Comparison of ENCODE assay signal across 23 cellular contexts in the genomic region with DNA sequence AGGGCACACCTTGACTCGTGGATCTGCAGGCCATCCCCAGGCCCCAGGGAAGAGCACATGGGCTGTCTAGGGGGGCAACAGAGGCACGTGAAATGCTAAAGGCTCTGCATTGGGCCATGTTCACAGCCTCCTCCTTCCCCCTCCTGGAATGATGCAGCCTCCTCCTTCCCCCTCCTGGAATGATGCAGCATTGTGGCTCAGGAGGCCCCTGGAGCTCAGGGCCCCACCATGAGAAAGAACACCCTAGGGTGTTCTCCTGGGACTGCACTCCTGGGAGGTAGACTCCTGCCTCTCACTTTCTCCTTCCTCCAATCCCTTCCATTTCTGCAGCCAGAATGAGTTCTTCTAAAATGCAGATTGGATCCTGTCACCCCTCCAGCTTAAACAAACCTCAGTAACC. TPM values are rescaled to one million over a fixed set of nuclear protein-coding genes. Genes with fewer than 3 reads are reported as not detected.
DNase-seq lines count a peak whose midpoint lies in the region; ATAC-seq and TF ChIP-seq lines count a peak whose summit lies in the region.
"Had no signal": no experiment of that assay in that cellular context is flagged by ENCODE, and none has a peak within 500 bp of the region (broad histone marks: within the 10 kb centered on the region; RNA-seq: fewer than 3 reads in every experiment).

No MANE protein-coding gene starts in this region.

- H3K9me3 ChIP-seq in HEK293 (ENCODE audit: control insufficient read depth, insufficient read depth, low read depth, low read length) = no peaks in the 10 kb centered on the region
- no peaks in the 10 kb centered on the region for H3K9me3 ChIP-seq in neural progenitor cell (ENCODE audit: low read depth)
- no peaks in the 10 kb centered on the region for H3K9me3 ChIP-seq in mammary epithelial cell (replicated peaks; ENCODE audit: insufficient read depth, low read length)
- H3K9me3 ChIP-seq: BE2C, BLaER1, Caco-2 had no signal

- WGBS in mammary epithelial cell (ENCODE audit: low coverage, missing lambda C conversion rate) = 85% methylated on average over 2 of the region's 2 CpGs

- H3K4me1 ChIP-seq in HEK293 (ENCODE audit: control insufficient read depth, insufficient read depth, low read length) (no peaks in the 10 kb centered on the region), neural progenitor cell (peaks cover 25% of the 10 kb centered on the region), mammary epithelial cell (ENCODE audit: insufficient read depth, low read length) (peaks cover 21% of the 10 kb centered on the region)
- H3K4me1 ChIP-seq: Caco-2 had no signal

- dilution Hi-C loops in mammary epithelial cell (cut with HindIII; ENCODE audit: low sequenced_read_pairs) = no loop called here

- BruUV-seq in mammary epithelial cell (replicated peaks; lab: Mats Ljungman, UMichigan) = no TSS peak

- TF ChIP-seq CTCF in HEK293 (tag by site-specific recombination; IDR thresholded peaks at IDR 0.05) (no peak), neural progenitor cell (IDR thresholded peaks at IDR 0.05) (no peak), mammary epithelial cell (conservative IDR thresholded peaks at IDR 0.05 in 1 of 2, IDR thresholded peaks at IDR 0.05 in 1 of 2; ENCODE audit: extremely low read depth in 1 of 2, insufficient read depth in 1 of 2, low read depth in 1 of 2, low read length in 2 of 2) (no peak)

- no peaks in the 10 kb centered on the region for H3K79me2 ChIP-seq in neural progenitor cell (ENCODE audit: low read depth)
- H3K79me2 ChIP-seq in mammary epithelial cell (ENCODE audit: insufficient read depth, low read length) = no peaks in the 10 kb centered on the region

- H3K27ac Mint-ChIP-seq in neural progenitor cell = no peak overlapping the region
- no peak overlapping the region for H3K27ac Mint-ChIP-seq in naive thymus-derived CD8-positive, alpha-beta T cell
- H3K27ac Mint-ChIP-seq: CD4-positive, alpha-beta T cell; CD8-positive, alpha-beta T cell had no signal

- no peaks in the 10 kb centered on the region for H3K27me3 ChIP-seq in neural progenitor cell
- H3K27me3 ChIP-seq in mammary epithelial cell (ENCODE audit: insufficient read depth, low read length) = no peaks in the 10 kb centered on the region
- H3K27me3 ChIP-seq: BE2C, BLaER1 had no signal

- peaks cover 3% of the 10 kb centered on the region for H3K27me3 Mint-ChIP-seq in neural progenitor cell (ENCODE audit: insufficient read depth, low read depth)
- H3K27me3 Mint-ChIP-seq in naive thymus-derived CD8-positive, alpha-beta T cell = peaks cover 0 to 21% (median 19%) of the 10 kb centered on the region in 5 donors

- no peak overlapping the region for H3K4me2 ChIP-seq in neural progenitor cell
- H3K4me2 ChIP-seq in mammary epithelial cell (ENCODE audit: insufficient read depth, low read depth, low read length) = no peak overlapping the region
- H3K4me2 ChIP-seq: BLaER1 had no signal

- no peak overlapping the region for H3K9ac ChIP-seq in neural progenitor cell
- H3K9ac ChIP-seq in mammary epithelial cell (ENCODE audit: insufficient read depth, low read length) = no peak overlapping the region
- H3K9ac ChIP-seq: BLaER1 had no signal

- CTCF ChIA-PET in HEK293 (lab: Yijun Ruan, JAX) (interaction anchor here (0.7 kb wide), 1 partner anchor 15 kb away, joined by 3 read pairs; no protein-coding TSS in a partner anchor), mammary epithelial cell (lab: Charles Lee; ENCODE audit: low non-redundant PET) (no interaction called here)

- H4K20me1 ChIP-seq in neural progenitor cell (ENCODE audit: low read depth) (no peaks in the 10 kb centered on the region), mammary epithelial cell (ENCODE audit: insufficient read depth, low read length) (no peaks in the 10 kb centered on the region)
- H4K20me1 ChIP-seq: BLaER1 had no signal

- peak; percentile 41 for DNase-seq in mesenteric fat pad (ENCODE audit: low spot score)
- no peak for DNase-seq in neural progenitor cell (ENCODE audit: low spot score)
- DNase-seq in naive thymus-derived CD8-positive, alpha-beta T cell = no peak
- no peak for DNase-seq in mammary epithelial cell
- DNase-seq in activated CD8-positive, alpha-beta memory T cell treated with anti-CD3 and anti-CD28 coated beads, Interleukin-2, amount 50 U/mL, for 48 hours = no peak
- DNase-seq in DMS153 (lab: John Stamatoyannopoulos, UW) = no peak
- DNase-seq: 8988T; ACHN; BE2C; C1 segment of cervical spinal cord; Caco-2; Calu3; CD4-positive, alpha-beta T cell; CD8-positive, alpha-beta T cell; DMS53; DMS79; DND-41; EL; GDM1 had no signal

- no peaks in the 10 kb centered on the region for H3K36me3 ChIP-seq in HEK293 (ENCODE audit: control insufficient read depth in 2 of 2, insufficient read depth in 1 of 2, low read length in 2 of 2)
- no peaks in the 10 kb centered on the region for H3K36me3 ChIP-seq in neural progenitor cell
- H3K36me3 ChIP-seq in mammary epithelial cell (ENCODE audit: insufficient read depth, low read length) = no peaks in the 10 kb centered on the region
- H3K36me3 ChIP-seq: BE2C, BLaER1 had no signal

- ATAC-seq in naive thymus-derived CD8-positive, alpha-beta T cell = no peak
- ATAC-seq: CD8-positive, alpha-beta T cell; GM12878 had no signal

- no peaks in the 10 kb centered on the region for H3K36me3 Mint-ChIP-seq in neural progenitor cell
- no peaks in the 10 kb centered on the region for H3K36me3 Mint-ChIP-seq in naive thymus-derived CD8-positive, alpha-beta T cell
- H3K36me3 Mint-ChIP-seq: CD8-positive, alpha-beta T cell had no signal

- POLR2A ChIA-PET in HEK293 (lab: Yijun Ruan, JAX) = no interaction called here
- POLR2A ChIA-PET in naive thymus-derived CD8-positive, alpha-beta T cell (lab: Charles Lee) = no interaction called here

- peaks cover 3% of the 10 kb centered on the region for H3K9me3 Mint-ChIP-seq in neural progenitor cell
- H3K9me3 Mint-ChIP-seq in naive thymus-derived CD8-positive, alpha-beta T cell = no peaks in the 10 kb centered on the region
- H3K9me3 Mint-ChIP-seq: CD4-positive, alpha-beta T cell; CD8-positive, alpha-beta T cell had no signal

- H3K4me3 Mint-ChIP-seq in neural progenitor cell = peak overlapping the region; percentile 2
- no peak overlapping the region for H3K4me3 Mint-ChIP-seq in naive thymus-derived CD8-positive, alpha-beta T cell
- H3K4me3 Mint-ChIP-seq: CD4-positive, alpha-beta T cell; CD8-positive, alpha-beta T cell had no signal

- H3K27ac ChIP-seq in HEK293 (ENCODE audit: extremely low read depth, low read depth, low read length) = no peak overlapping the region
- H3K27ac ChIP-seq in neural progenitor cell = no peak overlapping the region
- H3K27ac ChIP-seq in mammary epithelial cell (ENCODE audit: insufficient read depth, low read depth, low read length) = no peak overlapping the region
- H3K27ac ChIP-seq: BLaER1 had no signal

- H2AFZ ChIP-seq in neural progenitor cell (replicated peaks) (no peak overlapping the region), mammary epithelial cell (ENCODE audit: low read depth, low read length) (no peak overlapping the region)

- H3K4me1 Mint-ChIP-seq in neural progenitor cell = peaks cover 16% of the 10 kb centered on the region
- H3K4me1 Mint-ChIP-seq in naive thymus-derived CD8-positive, alpha-beta T cell = no peaks in the 10 kb centered on the region

- no peak overlapping the region for H3K4me3 ChIP-seq in HEK293 (ENCODE audit: low read depth, low read length)
- no peak overlapping the region for H3K4me3 ChIP-seq in neural progenitor cell
- H3K4me3 ChIP-seq in mammary epithelial cell (replicated peaks in 1 of 3; ENCODE audit: insufficient read depth in 1 of 3, low read depth in 2 of 3, low read length in 3 of 3) = no peak overlapping the region
- H3K4me3 ChIP-seq: BLaER1, GM12878 had no signal

- peaks cover 11% of the 10 kb centered on the region for H3F3A ChIP-seq in neural progenitor cell (ENCODE audit: low read depth)

- in situ Hi-C loops in mammary epithelial cell (cut with MboI; ENCODE audit: low sequenced_read_pairs in 2 of 2) = no loop called here

- intact Hi-C loops in mammary epithelial cell (cut with micrococcal nuclease) = no loop called here

TF ChIP-seq in HEK293, 187 proteins besides CTCF, POLR2A, EP300 and RAD21:
- peak; percentile 96 for TF ChIP-seq GLIS1 (tag by site-specific recombination; IDR thresholded peaks at IDR 0.05)
- TF ChIP-seq GFI1B (tag by site-specific recombination; IDR thresholded peaks at IDR 0.05) = no peak
- TF ChIP-seq ZNF223 (tag by site-specific recombination; IDR thresholded peaks at IDR 0.05) = no peak
- TF ChIP-seq SP2 (tag by site-specific recombination; IDR thresholded peaks at IDR 0.05) = no peak
- no peak for TF ChIP-seq ZNF837 (tag by site-specific recombination; IDR thresholded peaks at IDR 0.05)
- TF ChIP-seq ZFP69B (tag by site-specific recombination; IDR thresholded peaks at IDR 0.05) = no peak
- TF ChIP-seq ZFP37 (tag by site-specific recombination; IDR thresholded peaks at IDR 0.05) = no peak

RNA-seq across cellular contexts. Expression of a gene that starts 1.5 kb away (rescaled TPM):
- not detected for total RNA-seq in mesenteric fat pad
- total RNA-seq in neural progenitor cell (ENCODE audit: low replicate concordance) = 0.15 TPM in 1 of 2 replicates, not detected in the other
- total RNA-seq in naive thymus-derived CD8-positive, alpha-beta T cell = not detected
- polyA plus RNA-seq in naive thymus-derived CD8-positive, alpha-beta T cell = not detected
- under 1 TPM in 1 of 2 donors, not detected in 1; 0.61 TPM for total RNA-seq in mammary epithelial cell
- 0.11 TPM for polyA plus RNA-seq in mammary epithelial cell
- polyA minus RNA-seq in mammary epithelial cell = not detected
- total RNA-seq: Calu3; CD4-positive, alpha-beta T cell; CD8-positive, alpha-beta T cell; GM12878 had no signal
- polyA plus RNA-seq: AG04450, GM12878 had no signal

RNA-seq across cellular contexts. Expression of a gene that starts 34.8 kb away (rescaled TPM):
- 29.2 TPM for total RNA-seq in mesenteric fat pad
- total RNA-seq in neural progenitor cell (ENCODE audit: low replicate concordance) = 109 and 187 TPM in 2 replicates
- 10 to 100 TPM; 23.7 to 26.9 TPM for total RNA-seq in naive thymus-derived CD8-positive, alpha-beta T cell
- polyA plus RNA-seq in naive thymus-derived CD8-positive, alpha-beta T cell = 10 to 100 TPM; 30.6 to 43.2 (median 40.9) TPM
- total RNA-seq in mammary epithelial cell = 10 to 100 TPM; 54.2 to 65.3 TPM
- polyA plus RNA-seq in mammary epithelial cell = 70.7 TPM
- 40.4 TPM for polyA minus RNA-seq in mammary epithelial cell
